ENCODE assay signal across 8 cellular contexts in the genomic region with DNA sequence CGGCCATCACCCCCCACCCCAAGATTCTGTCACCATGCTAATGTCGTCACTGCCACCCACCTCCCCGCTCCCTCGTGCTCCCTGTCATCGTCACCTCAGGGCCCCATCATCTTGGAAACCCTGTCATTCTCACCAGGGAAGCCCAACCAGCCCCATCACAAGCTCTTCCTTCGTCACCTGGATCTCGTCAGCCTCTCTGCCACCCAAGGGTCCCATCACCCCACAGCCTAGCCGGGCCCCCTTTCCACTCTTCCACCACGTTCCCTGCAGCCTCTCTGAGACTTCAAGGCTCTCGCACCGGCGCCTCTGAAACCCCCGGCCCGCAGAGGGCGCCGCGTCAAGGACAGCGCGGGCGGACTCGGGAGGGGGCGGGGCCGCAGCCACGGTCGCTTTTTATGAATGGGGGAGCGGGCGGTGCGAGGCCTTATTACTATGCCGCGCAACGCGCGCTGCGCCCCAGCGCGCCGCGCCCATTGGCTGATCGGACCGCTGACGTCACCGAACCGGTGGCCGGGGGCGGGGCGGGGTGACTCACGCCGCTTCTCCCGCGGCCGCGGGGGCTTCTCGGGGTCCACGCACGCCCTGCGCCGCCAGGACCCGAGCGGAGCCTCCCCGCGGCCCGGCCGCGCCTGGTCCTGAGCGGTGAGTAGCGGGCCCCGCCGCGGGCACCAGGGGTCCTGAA. TPM values are rescaled to one million over a fixed set of nuclear protein-coding genes. Genes with fewer than 3 reads are reported as not detected.
A peak's percentile ranks its signal among the peaks of the same experiment; 100 is the strongest.
DNase-seq lines count a peak whose midpoint lies in the region; ATAC-seq and TF ChIP-seq lines count a peak whose summit lies in the region.

A gene with protein sequence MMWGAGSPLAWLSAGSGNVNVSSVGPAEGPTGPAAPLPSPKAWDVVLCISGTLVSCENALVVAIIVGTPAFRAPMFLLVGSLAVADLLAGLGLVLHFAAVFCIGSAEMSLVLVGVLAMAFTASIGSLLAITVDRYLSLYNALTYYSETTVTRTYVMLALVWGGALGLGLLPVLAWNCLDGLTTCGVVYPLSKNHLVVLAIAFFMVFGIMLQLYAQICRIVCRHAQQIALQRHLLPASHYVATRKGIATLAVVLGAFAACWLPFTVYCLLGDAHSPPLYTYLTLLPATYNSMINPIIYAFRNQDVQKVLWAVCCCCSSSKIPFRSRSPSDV (plus strand): TSS at position 527 of the 682 bp plus-strand sequence. CDS start 1,177 bp downstream, outside the sequence.

- TF ChIP-seq CTCF in lung (IDR thresholded peaks at IDR 0.05; ENCODE audit: control extremely low read depth, extremely low read depth) = peak; percentile 30

- no peaks in the 10 kb centered on the region for H3K9me3 Mint-ChIP-seq in activated CD4-positive, alpha-beta memory T cell treated with anti-CD3 and anti-CD28 coated beads, Interleukin-2, amount 10 ng/mL, durations not matched to agents 7 days and 5 days

- H3K4me1 ChIP-seq in BLaER1 (peaks cover 49% of the 10 kb centered on the region), duodenal mucosa (ENCODE audit: control insufficient read depth in 1 of 2, insufficient read depth in 2 of 2, low read length in 2 of 2) (peaks cover 10 to 16% of the 10 kb centered on the region in 2 donors), lung (ENCODE audit: control insufficient read depth in 2 of 2, insufficient read depth in 2 of 2, low read length in 2 of 2) (peaks cover 0 to 20% of the 10 kb centered on the region in 2 donors)

- peak within 1 kb of the TSS; percentile 58 for H3K27ac ChIP-seq in BLaER1
- H3K27ac ChIP-seq in duodenal mucosa (ENCODE audit: low read depth, low read length) = no peak within 1 kb of the TSS
- peak within 1 kb of the TSS; percentile 69 to 82 for H3K27ac ChIP-seq in lung (ENCODE audit: low read depth in 1 of 2, low read length in 1 of 2)

- POLR2A ChIA-PET in activated CD4-positive, alpha-beta memory T cell treated with anti-CD3 and anti-CD28 coated beads, Interleukin-2, amount 10 ng/mL, durations not matched to agents 7 days and 5 days (lab: Charles Lee) = interaction anchor here (1.0 to 1.8 kb wide), 4 partner anchors 10 to 94 kb away, joined by 3 to 5 read pairs (median 4); no protein-coding TSS in a partner anchor

- H3K9me3 ChIP-seq in BLaER1 (no peaks in the 10 kb centered on the region), duodenal mucosa (ENCODE audit: control insufficient read depth in 1 of 2, low read length in 2 of 2) (no peaks in the 10 kb centered on the region), lung (ENCODE audit: control insufficient read depth in 2 of 2, insufficient read depth in 1 of 2, low read length in 1 of 2) (peaks cover 0 to 2% of the 10 kb centered on the region in 2 donors)

- H3K9ac ChIP-seq in BLaER1 (peak within 1 kb of the TSS; percentile 63; the same call in 1 of the 2 replicates), duodenal mucosa (ENCODE audit: low read depth in 1 of 2, low read length in 2 of 2) (peak within 1 kb of the TSS; percentile 33 to 39)

- peak within 1 kb of the TSS; percentile 54 for H3K27ac Mint-ChIP-seq in activated CD4-positive, alpha-beta memory T cell treated with anti-CD3 and anti-CD28 coated beads, Interleukin-2, amount 10 ng/mL, durations not matched to agents 7 days and 5 days

- 2 to 3% methylated on average over 65 to 69 of the region's 69 CpGs for WGBS in lung, 2 donors

- H3K27me3 Mint-ChIP-seq in activated CD4-positive, alpha-beta memory T cell treated with anti-CD3 and anti-CD28 coated beads, Interleukin-2, amount 10 ng/mL, durations not matched to agents 7 days and 5 days = peaks cover 3% of the 10 kb centered on the region

- H3K27me3 ChIP-seq in BLaER1 = no peaks in the 10 kb centered on the region
- no peaks in the 10 kb centered on the region for H3K27me3 ChIP-seq in duodenal mucosa (ENCODE audit: control insufficient read depth in 1 of 2, insufficient read depth in 2 of 2, low read length in 2 of 2)
- no peaks in the 10 kb centered on the region for H3K27me3 ChIP-seq in lung (ENCODE audit: control insufficient read depth, insufficient read depth)

- H3K4me2 ChIP-seq in BLaER1 = peak within 1 kb of the TSS; percentile 98

- peak; percentile 67 for ATAC-seq in GM19328 (IDR thresholded peaks at IDR 0.05; ENCODE audit: unreplicated experiment)
- ATAC-seq in HG03565 (IDR thresholded peaks at IDR 0.05; ENCODE audit: unreplicated experiment) = peak; percentile 71
- peak; percentile 87 for ATAC-seq in lung (ENCODE audit: insufficient read depth, low FRiP score)

- H3K4me3 Mint-ChIP-seq in activated CD4-positive, alpha-beta memory T cell treated with anti-CD3 and anti-CD28 coated beads, Interleukin-2, amount 10 ng/mL, durations not matched to agents 7 days and 5 days = peak within 1 kb of the TSS; percentile 74

- CTCF ChIA-PET in activated CD4-positive, alpha-beta memory T cell treated with anti-CD3 and anti-CD28 coated beads, Interleukin-2, amount 10 ng/mL, durations not matched to agents 7 days and 5 days (lab: Charles Lee) = interaction anchor here (1.0 to 2.7 kb wide), 6 partner anchors 26 to 216 kb away, joined by 4 to 20 read pairs (median 10); a partner anchor contains a TSS

- H3K36me3 ChIP-seq in BLaER1 (no peaks in the 10 kb centered on the region), duodenal mucosa (ENCODE audit: control insufficient read depth in 1 of 2, insufficient read depth in 2 of 2, low read length in 2 of 2) (no peaks in the 10 kb centered on the region), lung (ENCODE audit: control insufficient read depth in 2 of 2, insufficient read depth in 2 of 2, low read length in 2 of 2) (no peaks in the 10 kb centered on the region)

- no peaks in the 10 kb centered on the region for H4K20me1 ChIP-seq in BLaER1

- DNase-seq in NCI-H82 (lab: John Stamatoyannopoulos, UW) (peak; percentile 99), lung (ENCODE audit: low spot score) (peak; percentile 87)
- peak; percentile 95 for DNase-seq in activated CD4-positive, alpha-beta memory T cell treated with anti-CD3 and anti-CD28 coated beads, Interleukin-2, amount 10 ng/mL, durations not matched to agents 7 days and 5 days
- DNase-seq in stimulated activated CD4-positive, alpha-beta T cell treated with anti-CD3 and anti-CD28 coated beads, TNF-alpha, amount 100 ng/mL, for 1 hour (ENCODE audit: low read depth in 3 of 3, low spot score in 1 of 3) = peak; percentile 83 to 94 (median 86)

- no peaks in the 10 kb centered on the region for H3K36me3 Mint-ChIP-seq in activated CD4-positive, alpha-beta memory T cell treated with anti-CD3 and anti-CD28 coated beads, Interleukin-2, amount 10 ng/mL, durations not matched to agents 7 days and 5 days (ENCODE audit: low read depth)

- peak within 1 kb of the TSS; percentile 68 for H3K4me3 ChIP-seq in BLaER1
- peak within 1 kb of the TSS; percentile 57 to 71 for H3K4me3 ChIP-seq in duodenal mucosa (ENCODE audit: low read depth in 1 of 2, low read length in 2 of 2)
- no peak within 1 kb of the TSS for H3K4me3 ChIP-seq in lung

- peaks cover 25% of the 10 kb centered on the region for H3K4me1 Mint-ChIP-seq in activated CD4-positive, alpha-beta memory T cell treated with anti-CD3 and anti-CD28 coated beads, Interleukin-2, amount 10 ng/mL, durations not matched to agents 7 days and 5 days

RNA-seq across cellular contexts. Expression of the gene that starts here (rescaled TPM):
- total RNA-seq in activated CD4-positive, alpha-beta memory T cell treated with anti-CD3 and anti-CD28 coated beads, Interleukin-2, amount 10 ng/mL, durations not matched to agents 7 days and 5 days = under 1 TPM; 0.58 to 0.65 TPM
- under 1 TPM; 0.51 to 0.58 TPM for total RNA-seq in lung
- 1 to 10 TPM; 1.3 to 1.8 TPM for polyA plus RNA-seq in lung

Comparison
In these comparisons a context has a peak if more than half of its experiments do, and no peak if none do; other contexts are left out.
1. Peak in DNase-seq in activated CD4-positive, alpha-beta memory T cell treated with anti-CD3 and anti-CD28 coated beads, Interleukin-2, amount 10 ng/mL, durations not matched to agents 7 days and 5 days; RNA of the gene not detected or under 1 TPM.